1 cellular context compared by ENCODE assay signal in the genomic region with DNA sequence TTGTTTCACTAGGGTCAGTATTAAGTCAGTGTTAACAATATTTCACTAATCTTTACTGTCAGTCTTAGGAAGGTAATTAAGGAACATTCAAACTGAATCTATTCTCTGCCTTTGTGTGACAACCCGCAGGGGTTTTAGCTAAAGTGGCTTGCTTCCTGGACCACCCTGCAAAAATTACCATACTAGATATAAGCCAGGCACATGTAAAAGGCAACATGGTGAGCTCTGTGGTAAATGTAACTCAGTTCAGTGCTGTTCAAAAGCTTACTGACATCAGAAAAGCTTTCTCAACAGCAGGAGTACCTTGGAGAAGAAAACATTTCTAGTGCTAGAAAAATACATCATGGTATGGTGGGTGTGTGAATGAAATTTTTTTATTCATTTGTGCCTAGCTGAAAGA.
TF ChIP-seq lines count a peak whose summit lies in the region.

No MANE protein-coding gene starts in this region.

TF ChIP-seq in GM23338, 12 proteins besides CTCF, POLR2A, EP300 and RAD21 (continued from another document):
- TF ChIP-seq, protein P1, sequence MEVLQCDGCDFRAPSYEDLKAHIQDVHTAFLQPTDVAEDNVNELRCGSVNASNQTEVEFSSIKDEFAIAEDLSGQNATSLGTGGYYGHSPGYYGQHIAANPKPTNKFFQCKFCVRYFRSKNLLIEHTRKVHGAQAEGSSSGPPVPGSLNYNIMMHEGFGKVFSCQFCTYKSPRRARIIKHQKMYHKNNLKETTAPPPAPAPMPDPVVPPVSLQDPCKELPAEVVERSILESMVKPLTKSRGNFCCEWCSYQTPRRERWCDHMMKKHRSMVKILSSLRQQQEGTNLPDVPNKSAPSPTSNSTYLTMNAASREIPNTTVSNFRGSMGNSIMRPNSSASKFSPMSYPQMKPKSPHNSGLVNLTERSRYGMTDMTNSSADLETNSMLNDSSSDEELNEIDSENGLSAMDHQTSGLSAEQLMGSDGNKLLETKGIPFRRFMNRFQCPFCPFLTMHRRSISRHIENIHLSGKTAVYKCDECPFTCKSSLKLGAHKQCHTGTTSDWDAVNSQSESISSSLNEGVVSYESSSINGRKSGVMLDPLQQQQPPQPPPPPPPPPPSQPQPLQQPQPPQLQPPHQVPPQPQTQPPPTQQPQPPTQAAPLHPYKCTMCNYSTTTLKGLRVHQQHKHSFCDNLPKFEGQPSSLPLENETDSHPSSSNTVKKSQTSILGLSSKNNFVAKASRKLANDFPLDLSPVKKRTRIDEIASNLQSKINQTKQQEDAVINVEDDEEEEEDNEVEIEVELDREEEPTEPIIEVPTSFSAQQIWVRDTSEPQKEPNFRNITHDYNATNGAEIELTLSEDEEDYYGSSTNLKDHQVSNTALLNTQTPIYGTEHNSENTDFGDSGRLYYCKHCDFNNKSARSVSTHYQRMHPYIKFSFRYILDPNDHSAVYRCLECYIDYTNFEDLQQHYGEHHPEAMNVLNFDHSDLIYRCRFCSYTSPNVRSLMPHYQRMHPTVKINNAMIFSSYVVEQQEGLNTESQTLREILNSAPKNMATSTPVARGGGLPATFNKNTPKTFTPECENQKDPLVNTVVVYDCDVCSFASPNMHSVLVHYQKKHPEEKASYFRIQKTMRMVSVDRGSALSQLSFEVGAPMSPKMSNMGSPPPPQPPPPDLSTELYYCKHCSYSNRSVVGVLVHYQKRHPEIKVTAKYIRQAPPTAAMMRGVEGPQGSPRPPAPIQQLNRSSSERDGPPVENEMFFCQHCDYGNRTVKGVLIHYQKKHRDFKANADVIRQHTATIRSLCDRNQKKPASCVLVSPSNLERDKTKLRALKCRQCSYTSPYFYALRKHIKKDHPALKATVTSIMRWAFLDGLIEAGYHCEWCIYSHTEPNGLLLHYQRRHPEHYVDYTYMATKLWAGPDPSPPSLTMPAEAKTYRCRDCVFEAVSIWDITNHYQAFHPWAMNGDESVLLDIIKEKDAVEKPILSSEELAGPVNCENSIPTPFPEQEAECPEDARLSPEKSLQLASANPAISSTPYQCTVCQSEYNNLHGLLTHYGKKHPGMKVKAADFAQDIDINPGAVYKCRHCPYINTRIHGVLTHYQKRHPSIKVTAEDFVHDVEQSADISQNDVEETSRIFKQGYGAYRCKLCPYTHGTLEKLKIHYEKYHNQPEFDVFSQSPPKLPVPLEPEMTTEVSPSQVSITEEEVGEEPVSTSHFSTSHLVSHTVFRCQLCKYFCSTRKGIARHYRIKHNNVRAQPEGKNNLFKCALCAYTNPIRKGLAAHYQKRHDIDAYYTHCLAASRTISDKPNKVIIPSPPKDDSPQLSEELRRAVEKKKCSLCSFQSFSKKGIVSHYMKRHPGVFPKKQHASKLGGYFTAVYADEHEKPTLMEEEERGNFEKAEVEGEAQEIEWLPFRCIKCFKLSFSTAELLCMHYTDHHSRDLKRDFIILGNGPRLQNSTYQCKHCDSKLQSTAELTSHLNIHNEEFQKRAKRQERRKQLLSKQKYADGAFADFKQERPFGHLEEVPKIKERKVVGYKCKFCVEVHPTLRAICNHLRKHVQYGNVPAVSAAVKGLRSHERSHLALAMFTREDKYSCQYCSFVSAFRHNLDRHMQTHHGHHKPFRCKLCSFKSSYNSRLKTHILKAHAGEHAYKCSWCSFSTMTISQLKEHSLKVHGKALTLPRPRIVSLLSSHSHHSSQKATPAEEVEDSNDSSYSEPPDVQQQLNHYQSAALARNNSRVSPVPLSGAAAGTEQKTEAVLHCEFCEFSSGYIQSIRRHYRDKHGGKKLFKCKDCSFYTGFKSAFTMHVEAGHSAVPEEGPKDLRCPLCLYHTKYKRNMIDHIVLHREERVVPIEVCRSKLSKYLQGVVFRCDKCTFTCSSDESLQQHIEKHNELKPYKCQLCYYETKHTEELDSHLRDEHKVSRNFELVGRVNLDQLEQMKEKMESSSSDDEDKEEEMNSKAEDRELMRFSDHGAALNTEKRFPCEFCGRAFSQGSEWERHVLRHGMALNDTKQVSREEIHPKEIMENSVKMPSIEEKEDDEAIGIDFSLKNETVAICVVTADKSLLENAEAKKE (CRISPR knock-in tag; IDR thresholded peaks at IDR 0.05) = no peak
- TF ChIP-seq POLR2AphosphoS5 (IDR thresholded peaks at IDR 0.05; ENCODE audit: low read depth) = no peak
- TF ChIP-seq ZNF331 (CRISPR knock-in tag; IDR thresholded peaks at IDR 0.05; ENCODE audit: low read depth) = no peak
- TF ChIP-seq EZH2 (IDR thresholded peaks at IDR 0.05; ENCODE audit: low read depth, unreplicated experiment) = no peak
